21 cellular contexts compared by ENCODE assay signal in genomic region chr17:50364061-50364458, GRCh38. TPM values are rescaled to one million over a fixed set of nuclear protein-coding genes. Genes with fewer than 3 reads are reported as not detected.
DNase-seq lines count a peak whose midpoint lies in the region; ATAC-seq, FAIRE-seq and TF ChIP-seq lines count a peak whose summit lies in the region.
"Had no signal": no experiment of that assay in that cellular context is flagged by ENCODE, and none has a peak within 500 bp of the region (broad histone marks: within the 10 kb centered on the region; RNA-seq: fewer than 3 reads in every experiment).

No MANE protein-coding gene starts in this region.

- no peak overlapping the region for H3K9ac ChIP-seq in GM12878 (ENCODE audit: control insufficient read depth, insufficient read depth, low read length)
- no peak overlapping the region for H3K9ac ChIP-seq in mesenchymal stem cell (ENCODE audit: low read length)

- peak overlapping the region; percentile 77 for H4K91ac ChIP-seq in mesenchymal stem cell (ENCODE audit: low read length)

- no peak overlapping the region for H4K8ac ChIP-seq in mesenchymal stem cell (ENCODE audit: low read length)

- no peaks in the 10 kb centered on the region for H3K9me3 ChIP-seq in GM12878 (replicated peaks; ENCODE audit: control insufficient read depth, insufficient read depth, low read length)
- no peaks in the 10 kb centered on the region for H3K9me3 ChIP-seq in mesenchymal stem cell (ENCODE audit: control insufficient read depth, low read length)
- H3K9me3 ChIP-seq: Peyer's patch, prostate gland had no signal

- H2BK5ac ChIP-seq in mesenchymal stem cell (ENCODE audit: low read depth, low read length, poor library complexity, severe bottlenecking), result no peak overlapping the region

- no peaks in the 10 kb centered on the region for H4K20me1 ChIP-seq in GM12878 (ENCODE audit: control insufficient read depth, insufficient read depth)

- SMC1A ChIA-PET in GM12878 (lab: Charles Lee; ENCODE audit: uncharacterized antibody, unreplicated experiment), result interaction anchor here (1.9 kb wide), 1 partner anchor 47 kb away, joined by 9 read pairs; no protein-coding TSS in a partner anchor

- peak overlapping the region; percentile 45 for H3K27ac Mint-ChIP-seq in activated CD4-positive, alpha-beta T cell treated with anti-CD3 and anti-CD28 coated beads, Interleukin-2, amount 10 ng/mL, durations not matched to agents 24 days and 14 days
- peak overlapping the region; percentile 50 for H3K27ac Mint-ChIP-seq in type B pancreatic cell
- H3K27ac Mint-ChIP-seq: activated CD4-positive, alpha-beta memory T cell treated with anti-CD3 and anti-CD28 coated beads for 36 hours had no signal

- no peak for ATAC-seq in GM12878
- ATAC-seq in GM19463 (IDR thresholded peaks at IDR 0.05; ENCODE audit: unreplicated experiment), result no peak
- ATAC-seq in GM21825 (IDR thresholded peaks at IDR 0.05; ENCODE audit: unreplicated experiment), result no peak
- no peak for ATAC-seq in HG03280 (IDR thresholded peaks at IDR 0.05; ENCODE audit: unreplicated experiment)

- TF ChIP-seq CTCF in GM12878 (IDR thresholded peaks at IDR 0.05 in 2 of 3, conservative IDR thresholded peaks at IDR 0.05 in 1 of 3; ENCODE audit: control insufficient read depth in 2 of 3, extremely low read depth in 1 of 3, insufficient read depth in 1 of 3, low read depth in 3 of 3, low read length in 3 of 3) (no peak), type B pancreatic cell (conservative IDR thresholded peaks at IDR 0.05) (no peak)

- peaks cover 15% of the 10 kb centered on the region for H3K4me1 Mint-ChIP-seq in activated CD4-positive, alpha-beta T cell treated with anti-CD3 and anti-CD28 coated beads, Interleukin-2, amount 10 ng/mL, durations not matched to agents 24 days and 14 days
- H3K4me1 Mint-ChIP-seq in type B pancreatic cell (ENCODE audit: unreplicated experiment), result peaks cover 30% of the 10 kb centered on the region

- H3K4me3 ChIP-seq in GM12878, result no peak overlapping the region
- no peak overlapping the region for H3K4me3 ChIP-seq in mesenchymal stem cell (ENCODE audit: insufficient read depth in 1 of 2, low read depth in 1 of 2, low read length in 2 of 2)
- H3K4me3 ChIP-seq: Peyer's patch, prostate gland had no signal

- RAD21 ChIA-PET in GM12878 (lab: Charles Lee; ENCODE audit: unreplicated experiment), result interaction anchor here (3.0 kb wide), 1 partner anchor 33 kb away, joined by 32 read pairs; the partner anchor contains the start of gene LRRC59

- no peaks in the 10 kb centered on the region for H3K9me3 Mint-ChIP-seq in activated CD4-positive, alpha-beta T cell treated with anti-CD3 and anti-CD28 coated beads, Interleukin-2, amount 10 ng/mL, durations not matched to agents 24 days and 14 days
- no peaks in the 10 kb centered on the region for H3K9me3 Mint-ChIP-seq in type B pancreatic cell
- H3K9me3 Mint-ChIP-seq: activated CD4-positive, alpha-beta memory T cell treated with anti-CD3 and anti-CD28 coated beads for 36 hours; CD4-positive, alpha-beta memory T cell; immature natural killer cell had no signal

- peak overlapping the region; percentile 77 for H2AK5ac ChIP-seq in mesenchymal stem cell (ENCODE audit: low read length, severe bottlenecking)

- H2BK12ac ChIP-seq in mesenchymal stem cell (ENCODE audit: low read length in 2 of 2), result no peak overlapping the region

- no peaks in the 10 kb centered on the region; the same call in 1 of the 2 replicates for H3K79me2 ChIP-seq in GM12878 (ENCODE audit: control insufficient read depth, insufficient read depth, low read length)

- POLR2A ChIA-PET in GM12878 (lab: Charles Lee), result interaction anchor here (2.3 kb wide), 1 partner anchor 33 kb away, joined by 9 read pairs; the partner anchor contains the start of gene LRRC59

- H3K18ac ChIP-seq in mesenchymal stem cell (ENCODE audit: low read depth in 1 of 2, low read length in 2 of 2), result no peak overlapping the region

- H3K36me3 Mint-ChIP-seq in activated CD4-positive, alpha-beta T cell treated with anti-CD3 and anti-CD28 coated beads, Interleukin-2, amount 10 ng/mL, durations not matched to agents 24 days and 14 days (ENCODE audit: low read depth), result peaks cover 30% of the 10 kb centered on the region
- H3K36me3 Mint-ChIP-seq in type B pancreatic cell, result no peaks in the 10 kb centered on the region

- in situ Hi-C loops in GM12878 (cut with MboI), result loop anchor here (5.0 kb wide), 1 partner anchor 48 kb away; no protein-coding TSS in a partner anchor

- no peaks in the 10 kb centered on the region for H3K4me1 ChIP-seq in GM12878 (ENCODE audit: control insufficient read depth, insufficient read depth, low read length)
- peaks cover 39% of the 10 kb centered on the region for H3K4me1 ChIP-seq in mesenchymal stem cell (ENCODE audit: control insufficient read depth, insufficient read depth, low read depth, low read length)
- H3K4me1 ChIP-seq: prostate gland had no signal

- BruUV-seq in GM12878 (replicated peaks; lab: Mats Ljungman, UMichigan), result no TSS peak

- TF ChIP-seq EP300 in GM12878 (IDR thresholded peaks at IDR 0.05; ENCODE audit: borderline replicate concordance in 1 of 2, control insufficient read depth in 1 of 2, low read depth in 2 of 2, low read length in 2 of 2), result no peak

- CTCF ChIA-PET in GM12878 (lab: Yijun Ruan, JAX), result interaction anchor here (0.9 to 4.5 kb wide), 7 partner anchors 15 to 115 kb away, joined by 3 to 68 read pairs (median 18); partner anchors contain the start of genes LRRC59, RSAD1 and XYLT2

- no peak for DNase-seq in activated CD4-positive, alpha-beta T cell treated with anti-CD3 and anti-CD28 coated beads, Interleukin-2, amount 10 ng/mL, durations not matched to agents 24 days and 14 days
- no peak for DNase-seq in activated CD4-positive, alpha-beta T cell treated with anti-CD3 and anti-CD28 coated beads, Interleukin-2, amount 50 U/mL, for 4 hours
- DNase-seq in GM12878 (ENCODE audit: low read depth, low spot score), result no peak
- DNase-seq in mesenchymal stem cell, result no peak
- no peak for DNase-seq in type B pancreatic cell (ENCODE audit: extremely low spot score, unreplicated experiment)
- DNase-seq: activated CD4-positive, alpha-beta memory T cell treated with anti-CD3 and anti-CD28 coated beads for 36 hours; CD4-positive, alpha-beta memory T cell; DMS153; GDM1; immature natural killer cell; left ventricle myocardium superior; NCI-H2081 treated with DMSO at 0.1 percent for 48 hours; NK-92 treated with Interleukin-12 subunit alpha and Interleukin-12 subunit beta, amount 100 ng/mL, for 24 hours; Peyer's patch; stimulated activated CD4-positive, alpha-beta T cell treated with anti-CD3 and anti-CD28 coated beads, Interleukin-1b, Interleukin-23, amount 100 ng/mL, for 48 hours had no signal

- no peak for TF ChIP-seq POLR2A in GM12878 (IDR thresholded peaks at IDR 0.05; ENCODE audit: low read depth, low read length)

- TF ChIP-seq RAD21 in GM12878 (IDR thresholded peaks at IDR 0.05; ENCODE audit: insufficient read depth, low read depth, low read length), result no peak

- H3K27ac ChIP-seq in GM12878 (ENCODE audit: control insufficient read depth, insufficient read depth), result no peak overlapping the region
- H3K27ac ChIP-seq in mesenchymal stem cell (ENCODE audit: low read length, poor library complexity, severe bottlenecking), result peak overlapping the region; percentile 3
- H3K27ac ChIP-seq: epithelial cell of prostate, Peyer's patch, prostate gland had no signal

- H3K14ac ChIP-seq in mesenchymal stem cell (ENCODE audit: low read length in 2 of 2), result no peak overlapping the region

- FAIRE-seq in GM12878 (lab: Jason Lieb, UNC), result no peak

- no peak overlapping the region for H2BK120ac ChIP-seq in mesenchymal stem cell (ENCODE audit: low read depth, low read length)

- no peaks in the 10 kb centered on the region for H3K27me3 ChIP-seq in GM12878 (replicated peaks in 1 of 2; ENCODE audit: control insufficient read depth in 2 of 2, insufficient read depth in 2 of 2, low read length in 1 of 2)
- no peaks in the 10 kb centered on the region for H3K27me3 ChIP-seq in mesenchymal stem cell (ENCODE audit: control insufficient read depth in 1 of 2, insufficient read depth in 1 of 2, low read length in 2 of 2)
- H3K27me3 ChIP-seq: dorsolateral prefrontal cortex, Peyer's patch had no signal

- no peaks in the 10 kb centered on the region for H3K27me3 Mint-ChIP-seq in activated CD4-positive, alpha-beta T cell treated with anti-CD3 and anti-CD28 coated beads, Interleukin-2, amount 10 ng/mL, durations not matched to agents 24 days and 14 days
- H3K27me3 Mint-ChIP-seq in type B pancreatic cell, result no peaks in the 10 kb centered on the region
- H3K27me3 Mint-ChIP-seq: activated CD4-positive, alpha-beta memory T cell treated with anti-CD3 and anti-CD28 coated beads for 36 hours; CD4-positive, alpha-beta memory T cell had no signal

- H3K79me1 ChIP-seq in mesenchymal stem cell (replicated peaks; ENCODE audit: low read length, poor library complexity, severe bottlenecking), result peaks cover 22% of the 10 kb centered on the region

- H3K4ac ChIP-seq in mesenchymal stem cell (ENCODE audit: low read depth in 1 of 2, low read length in 2 of 2), result no peak overlapping the region

- H3K4me2 ChIP-seq in GM12878 (ENCODE audit: control insufficient read depth, insufficient read depth) (no peak overlapping the region), mesenchymal stem cell (ENCODE audit: low read length, poor library complexity, severe bottlenecking) (no peak overlapping the region)

- no peak overlapping the region for H2BK15ac ChIP-seq in mesenchymal stem cell (ENCODE audit: low read depth, poor library complexity, severe bottlenecking)

- peaks cover 15 to 23% of the 10 kb centered on the region in 2 experiments; a peak in 3 of 4 replicates for H3K36me3 ChIP-seq in GM12878 (ENCODE audit: control insufficient read depth in 2 of 2, insufficient read depth in 2 of 2, low read length in 1 of 2)
- peaks cover 55 to 63% of the 10 kb centered on the region in 2 experiments for H3K36me3 ChIP-seq in mesenchymal stem cell (ENCODE audit: control insufficient read depth in 1 of 2, insufficient read depth in 2 of 2, low read depth in 1 of 2, low read length in 2 of 2)

- 53% methylated on average over 3 of the region's 4 CpGs for WGBS in GM12878 (ENCODE audit: insufficient coverage, insufficient replicate concordance, low lambda C conversion rate, missing lambda C conversion rate)
- 73% methylated on average over 4 of the region's 4 CpGs for WGBS in mesenchymal stem cell

- intact Hi-C loops in activated CD4-positive, alpha-beta T cell treated with anti-CD3 and anti-CD28 coated beads, Interleukin-2, amount 10 ng/mL, durations not matched to agents 24 days and 14 days (cut with micrococcal nuclease), result loop anchor here (5.0 kb wide), 1 partner anchor 33 kb away; the partner anchor contains the start of gene LRRC59
- intact Hi-C loops in GM12878 (cut with micrococcal nuclease; ENCODE audit: unreplicated experiment), result no loop called here

- no peak overlapping the region for H3K4me3 Mint-ChIP-seq in activated CD4-positive, alpha-beta T cell treated with anti-CD3 and anti-CD28 coated beads, Interleukin-2, amount 10 ng/mL, durations not matched to agents 24 days and 14 days
- H3K4me3 Mint-ChIP-seq in type B pancreatic cell, result peak overlapping the region; percentile 28
- H3K4me3 Mint-ChIP-seq: activated CD4-positive, alpha-beta memory T cell treated with anti-CD3 and anti-CD28 coated beads for 36 hours; CD4-positive, alpha-beta memory T cell; immature natural killer cell had no signal

- peak overlapping the region in 1 of 2 experiments; percentile 16 for H3K23ac ChIP-seq in mesenchymal stem cell (ENCODE audit: low read length in 2 of 2)

- H2AFZ ChIP-seq in GM12878 (ENCODE audit: control insufficient read depth, low read depth, low read length), result no peak overlapping the region
- no peak overlapping the region for H2AFZ ChIP-seq in mesenchymal stem cell (ENCODE audit: low read depth, low read length)

RNA-seq across cellular contexts. Expression of gene MRPL27, which starts 8.9 kb away (rescaled TPM):
- 80.5 and 83.3 TPM in 2 replicates for total RNA-seq in activated CD4-positive, alpha-beta T cell treated with anti-CD3 and anti-CD28 coated beads, Interleukin-2, amount 10 ng/mL, durations not matched to agents 24 days and 14 days
- 42.6 and 54.2 TPM in 2 replicates for total RNA-seq in GM12878 (2013; cell fraction: nucleolus; rRNA removed)
- 79.4 and 88.6 TPM in 2 replicates for total RNA-seq in GM12878 (2014; rRNA removed)
- 104 TPM in 2 replicates for total RNA-seq in GM12878 (2014; rRNA removed; fragmentation: Illumina TruSeq; extraction: Trizol)
- total RNA-seq in GM12878 (2021), result 83.0 and 87.9 TPM in 2 replicates
- 68.9 TPM for polyA plus RNA-seq in GM12878 (2011; ENCODE audit: low read depth)
- polyA plus RNA-seq in GM12878 (2011; rRNA removed), result 109 and 154 TPM in 2 replicates
- polyA plus RNA-seq in GM12878 (2011; cell fraction: cytosol; rRNA removed), result 185 and 201 TPM in 2 replicates
- polyA plus RNA-seq in GM12878 (2011; cell fraction: nucleus; rRNA removed), result 74.8 and 78.7 TPM in 2 replicates
- polyA plus RNA-seq in GM12878 (2012), result 52.5 and 54.3 TPM in 2 replicates
- 95.2 and 101 TPM in 2 replicates for polyA plus RNA-seq in GM12878 (2014; fragmentation: Illumina TruSeq; extraction: Trizol)
- 100 to 1,000 TPM; 380 to 390 TPM for polyA plus RNA-seq in GM12878 (2014; fragmentation: Nextera tagmentation; extraction: Ambion mirVana)
- polyA plus RNA-seq in GM12878 (2014; rRNA removed), result 102 and 109 TPM in 2 replicates
- polyA plus RNA-seq in GM12878 (2016; fragmentation: Nextera tagmentation; extraction: Ambion mirVana), result 100 to 1,000 TPM; 224 to 244 TPM
- 80.9 and 89.4 TPM in 2 replicates for polyA minus RNA-seq in GM12878 (2011; rRNA and poly(A)+ RNA removed)
- polyA minus RNA-seq in GM12878 (2011; cell fraction: cytosol; rRNA and poly(A)+ RNA removed), result 18.0 and 19.5 TPM in 2 replicates
- polyA minus RNA-seq in GM12878 (2011; cell fraction: nucleus; rRNA and poly(A)+ RNA removed), result 29.4 and 44.1 TPM in 2 replicates
- polyA plus RNA-seq in mesenchymal stem cell (2013, experiment 1 of 2), result 75.2 TPM
- polyA plus RNA-seq in mesenchymal stem cell (2013, experiment 2 of 2), result 75.5 TPM
- total RNA-seq in type B pancreatic cell (ENCODE audit: low replicate concordance), result 66.6 and 76.9 TPM in 2 replicates

RNA-seq across cellular contexts. Expression of gene EME1, which starts 9.0 kb away (rescaled TPM):
- total RNA-seq in activated CD4-positive, alpha-beta T cell treated with anti-CD3 and anti-CD28 coated beads, Interleukin-2, amount 10 ng/mL, durations not matched to agents 24 days and 14 days, result 30.7 and 35.4 TPM in 2 replicates
- 21.7 and 26.6 TPM in 2 replicates for total RNA-seq in GM12878 (2013; cell fraction: nucleolus; rRNA removed)
- total RNA-seq in GM12878 (2014; rRNA removed), result 17.7 and 19.7 TPM in 2 replicates
- 18.1 and 20.6 TPM in 2 replicates for total RNA-seq in GM12878 (2014; rRNA removed; fragmentation: Illumina TruSeq; extraction: Trizol)
- 16.8 and 20.8 TPM in 2 replicates for total RNA-seq in GM12878 (2021)
- polyA plus RNA-seq in GM12878 (2011; ENCODE audit: low read depth), result 10.7 TPM
- 31.3 and 31.8 TPM in 2 replicates for polyA plus RNA-seq in GM12878 (2011; rRNA removed)
- polyA plus RNA-seq in GM12878 (2011; cell fraction: cytosol; rRNA removed), result 22.9 and 24.6 TPM in 2 replicates
- polyA plus RNA-seq in GM12878 (2011; cell fraction: nucleus; rRNA removed), result 95.0 and 154 TPM in 2 replicates
- 20.0 and 25.2 TPM in 2 replicates for polyA plus RNA-seq in GM12878 (2012)
- 23.2 and 26.9 TPM in 2 replicates for polyA plus RNA-seq in GM12878 (2014; fragmentation: Illumina TruSeq; extraction: Trizol)
- polyA plus RNA-seq in GM12878 (2014; fragmentation: Nextera tagmentation; extraction: Ambion mirVana), result 10 to 100 TPM; 13.8 to 16.7 TPM
- polyA plus RNA-seq in GM12878 (2014; rRNA removed), result 22.9 and 23.7 TPM in 2 replicates
- 10 to 100 TPM; 32.6 to 40.5 TPM for polyA plus RNA-seq in GM12878 (2016; fragmentation: Nextera tagmentation; extraction: Ambion mirVana)
- polyA minus RNA-seq in GM12878 (2011; rRNA and poly(A)+ RNA removed), result 14.3 and 16.9 TPM in 2 replicates
- polyA minus RNA-seq in GM12878 (2011; cell fraction: cytosol; rRNA and poly(A)+ RNA removed), result 4.4 and 5.9 TPM in 2 replicates
- 11.7 and 13.2 TPM in 2 replicates for polyA minus RNA-seq in GM12878 (2011; cell fraction: nucleus; rRNA and poly(A)+ RNA removed)
- 1.1 TPM for polyA plus RNA-seq in mesenchymal stem cell (2013, experiment 1 of 2)
- 1.1 TPM for polyA plus RNA-seq in mesenchymal stem cell (2013, experiment 2 of 2)
- 6.2 and 18.7 TPM in 2 replicates for total RNA-seq in type B pancreatic cell (ENCODE audit: low replicate concordance)

RNA-seq across cellular contexts. Expression of gene XYLT2, which starts 18.1 kb away (rescaled TPM):
- 65.3 and 66.5 TPM in 2 replicates for total RNA-seq in activated CD4-positive, alpha-beta T cell treated with anti-CD3 and anti-CD28 coated beads, Interleukin-2, amount 10 ng/mL, durations not matched to agents 24 days and 14 days
- 47.5 and 54.0 TPM in 2 replicates for total RNA-seq in GM12878 (2013; cell fraction: nucleolus; rRNA removed)
- total RNA-seq in GM12878 (2014; rRNA removed) (19.0 and 20.6 TPM in 2 replicates), GM12878 (2014; rRNA removed; fragmentation: Illumina TruSeq; extraction: Trizol) (5.9 and 7.2 TPM in 2 replicates), GM12878 (2021) (19.0 and 20.1 TPM in 2 replicates), type B pancreatic cell (ENCODE audit: low replicate concordance) (23.5 and 38.8 TPM in 2 replicates)
- 3.8 TPM for polyA plus RNA-seq in GM12878 (2011; ENCODE audit: low read depth)
- polyA plus RNA-seq in GM12878 (2011; rRNA removed) (7.6 and 17.0 TPM in 2 replicates), GM12878 (2014; fragmentation: Illumina TruSeq; extraction: Trizol) (1.9 and 5.8 TPM in 2 replicates), GM12878 (2014; fragmentation: Nextera tagmentation; extraction: Ambion mirVana) (1 to 10 TPM in 1 of 2 experiments, under 1 TPM in 1; 0.82 to 1.5 TPM), GM12878 (2014; rRNA removed) (15.3 and 17.9 TPM in 2 replicates), GM12878 (2016; fragmentation: Nextera tagmentation; extraction: Ambion mirVana) (10 to 100 TPM; 11.2 to 14.7 TPM)
- polyA plus RNA-seq in GM12878 (2011; cell fraction: cytosol; rRNA removed), result 16.8 and 25.9 TPM in 2 replicates
- 49.6 and 54.4 TPM in 2 replicates for polyA plus RNA-seq in GM12878 (2011; cell fraction: nucleus; rRNA removed)
- polyA plus RNA-seq in GM12878 (2012), result 10.1 and 10.7 TPM in 2 replicates
- polyA minus RNA-seq in GM12878 (2011; rRNA and poly(A)+ RNA removed), result 19.5 and 36.3 TPM in 2 replicates
- 15.2 and 16.1 TPM in 2 replicates for polyA minus RNA-seq in GM12878 (2011; cell fraction: cytosol; rRNA and poly(A)+ RNA removed)
- 13.2 and 20.3 TPM in 2 replicates for polyA minus RNA-seq in GM12878 (2011; cell fraction: nucleus; rRNA and poly(A)+ RNA removed)
- polyA plus RNA-seq in mesenchymal stem cell (2013, experiment 1 of 2), result 27.9 TPM
- 27.6 TPM for polyA plus RNA-seq in mesenchymal stem cell (2013, experiment 2 of 2)

RNA-seq across cellular contexts. Expression of gene LRRC59, which starts 33.3 kb away (rescaled TPM):
- 113 and 117 TPM in 2 replicates for total RNA-seq in activated CD4-positive, alpha-beta T cell treated with anti-CD3 and anti-CD28 coated beads, Interleukin-2, amount 10 ng/mL, durations not matched to agents 24 days and 14 days
- 44.7 and 47.5 TPM in 2 replicates for total RNA-seq in GM12878 (2013; cell fraction: nucleolus; rRNA removed)
- 64.3 and 72.4 TPM in 2 replicates for total RNA-seq in GM12878 (2014; rRNA removed)
- total RNA-seq in GM12878 (2014; rRNA removed; fragmentation: Illumina TruSeq; extraction: Trizol), result 49.2 and 54.2 TPM in 2 replicates
- 79.2 and 82.2 TPM in 2 replicates for total RNA-seq in GM12878 (2021)
- polyA plus RNA-seq in GM12878 (2011; ENCODE audit: low read depth), result 37.4 TPM
- polyA plus RNA-seq in GM12878 (2011; rRNA removed), result 34.1 and 53.4 TPM in 2 replicates
- 40.1 and 42.1 TPM in 2 replicates for polyA plus RNA-seq in GM12878 (2011; cell fraction: cytosol; rRNA removed)
- 34.9 and 44.1 TPM in 2 replicates for polyA plus RNA-seq in GM12878 (2011; cell fraction: nucleus; rRNA removed)
- 43.8 and 56.7 TPM in 2 replicates for polyA plus RNA-seq in GM12878 (2012)
- polyA plus RNA-seq in GM12878 (2014; fragmentation: Illumina TruSeq; extraction: Trizol), result 59.2 and 70.4 TPM in 2 replicates
- 10 to 100 TPM in 1 of 2 experiments, 1 to 10 TPM in 1; 8.8 to 17.9 TPM for polyA plus RNA-seq in GM12878 (2014; fragmentation: Nextera tagmentation; extraction: Ambion mirVana)
- polyA plus RNA-seq in GM12878 (2014; rRNA removed), result 55.7 and 63.3 TPM in 2 replicates
- polyA plus RNA-seq in GM12878 (2016; fragmentation: Nextera tagmentation; extraction: Ambion mirVana), result 10 to 100 TPM; 75.5 to 81.2 TPM
- polyA minus RNA-seq in GM12878 (2011; rRNA and poly(A)+ RNA removed), result 53.7 and 74.0 TPM in 2 replicates
- polyA minus RNA-seq in GM12878 (2011; cell fraction: cytosol; rRNA and poly(A)+ RNA removed), result 17.4 and 25.3 TPM in 2 replicates
- 22.2 and 37.4 TPM in 2 replicates for polyA minus RNA-seq in GM12878 (2011; cell fraction: nucleus; rRNA and poly(A)+ RNA removed)
- polyA plus RNA-seq in mesenchymal stem cell (2013, experiment 1 of 2), result 126 TPM
- 126 TPM for polyA plus RNA-seq in mesenchymal stem cell (2013, experiment 2 of 2)
- total RNA-seq in type B pancreatic cell (ENCODE audit: low replicate concordance), result 75.3 and 104 TPM in 2 replicates
